Comparison of ENCODE assay signal across 8 cellular contexts in the genomic region with DNA sequence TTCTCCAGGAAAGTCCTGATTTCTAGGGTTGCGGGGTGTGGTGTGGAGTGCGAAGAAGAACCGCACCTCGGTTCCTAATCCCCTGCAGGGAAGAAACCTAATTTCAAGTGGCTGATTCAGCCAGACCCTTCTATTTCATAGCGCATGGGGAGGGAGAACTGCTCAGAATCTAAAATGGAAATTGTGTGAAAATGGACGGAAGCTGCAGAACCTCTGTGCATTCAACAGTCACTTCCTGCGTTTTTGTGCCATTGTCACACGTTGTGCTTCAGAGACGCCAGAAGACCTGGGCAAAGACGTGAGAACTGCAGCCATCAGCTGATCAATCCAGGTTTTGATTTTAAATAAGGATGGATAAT.
DNase-seq lines count a peak whose midpoint lies in the region; ATAC-seq and FAIRE-seq lines count a peak whose summit lies in the region.

No MANE protein-coding gene starts in this region.

- no peaks in the 10 kb centered on the region for H3K4me1 ChIP-seq in iPS DF 6.9 (ENCODE audit: control insufficient read depth, insufficient read depth, low read length)

- FAIRE-seq in urothelium cell line (lab: Jason Lieb, UNC): no peak

- H3K36me3 Mint-ChIP-seq in activated T-cell treated with anti-CD3 and anti-CD28 coated beads, Interleukin-2, amount 50 U/mL, for 24 hours (ENCODE audit: low read depth): peaks cover 28% of the 10 kb centered on the region

- H3K27me3 Mint-ChIP-seq in activated T-cell treated with anti-CD3 and anti-CD28 coated beads, Interleukin-2, amount 50 U/mL, for 24 hours: no peaks in the 10 kb centered on the region

- H3K4me3 Mint-ChIP-seq in activated T-cell treated with anti-CD3 and anti-CD28 coated beads, Interleukin-2, amount 50 U/mL, for 24 hours: peak overlapping the region; percentile 97

- no CpG with 5 or more reads among the region's 10 CpGs for WGBS in iPS DF 6.9 (ENCODE audit: insufficient coverage, insufficient read length)

- DNase-seq in activated CD4-positive, CD25-positive, alpha-beta regulatory T cell treated with anti-CD3 and anti-CD28 coated beads, Interleukin-2, amount 50 U/mL, for 72 hours: no peak
- no peak for DNase-seq in activated T-cell treated with anti-CD3 and anti-CD28 coated beads, Interleukin-2, amount 50 U/mL, for 24 hours
- DNase-seq in iPS DF 6.9 (ENCODE audit: low read depth, low spot score): no peak
- peak; percentile 24 to 25 for DNase-seq in stimulated activated CD4-positive, alpha-beta T cell treated with anti-CD3 and anti-CD28 coated beads, Interleukin-2, amount 100 ng/mL, for 48 hours
- no peak for DNase-seq in COLO668 (lab: John Stamatoyannopoulos, UW; ENCODE audit: unreplicated experiment)
- no peak for DNase-seq in urothelium cell line (ENCODE audit: low spot score)

- peak overlapping the region; percentile 95 for H3K27ac Mint-ChIP-seq in activated T-cell treated with anti-CD3 and anti-CD28 coated beads, Interleukin-2, amount 50 U/mL, for 24 hours

- H3K4me3 ChIP-seq in iPS DF 6.9 (ENCODE audit: low read length): peak overlapping the region; percentile 52; the same call in 1 of the 2 replicates

- no peaks in the 10 kb centered on the region for H3K9me3 ChIP-seq in iPS DF 6.9 (ENCODE audit: control insufficient read depth, insufficient read depth, low read length)

- ATAC-seq in activated CD4-positive, CD25-positive, alpha-beta regulatory T cell treated with anti-CD3 and anti-CD28 coated beads, Interleukin-2, amount 50 U/mL, for 24 hours: peak; percentile 33 to 34
- peak; percentile 24 for ATAC-seq in HG03159 (IDR thresholded peaks at IDR 0.05; ENCODE audit: unreplicated experiment)

- H3K27ac ChIP-seq in iPS DF 6.9 (ENCODE audit: low read length): no peak overlapping the region

- no peaks in the 10 kb centered on the region for H3K36me3 ChIP-seq in iPS DF 6.9 (ENCODE audit: control insufficient read depth, insufficient read depth, low read length)

- H3K9me3 Mint-ChIP-seq in activated T-cell treated with anti-CD3 and anti-CD28 coated beads, Interleukin-2, amount 50 U/mL, for 24 hours: no peaks in the 10 kb centered on the region

- H3K4me1 Mint-ChIP-seq in activated T-cell treated with anti-CD3 and anti-CD28 coated beads, Interleukin-2, amount 50 U/mL, for 24 hours (ENCODE audit: low read depth): peaks cover 59% of the 10 kb centered on the region

- H3K27me3 ChIP-seq in iPS DF 6.9 (ENCODE audit: control insufficient read depth, insufficient read depth, low read length): peaks cover 40% of the 10 kb centered on the region

Comparison
In these comparisons a context has a peak if more than half of its experiments do, and no peak if none do; other contexts are left out.
1. DNase-seq: peak in stimulated activated CD4-positive, alpha-beta T cell treated with anti-CD3 and anti-CD28 coated beads, Interleukin-2, amount 100 ng/mL, for 48 hours (2 of 2); none in activated CD4-positive, CD25-positive, alpha-beta regulatory T cell treated with anti-CD3 and anti-CD28 coated beads, Interleukin-2, amount 50 U/mL, for 72 hours (single experiment), activated T-cell treated with anti-CD3 and anti-CD28 coated beads, Interleukin-2, amount 50 U/mL, for 24 hours (single experiment), iPS DF 6.9 (single experiment), COLO668 (single experiment) and urothelium cell line (single experiment).